In genomic region chr15:28943611-28944230, GRCh38 we compare ENCODE assay signal across 21 cellular contexts.
A peak's percentile ranks its signal among the peaks of the same experiment; 100 is the strongest.
DNase-seq lines count a peak whose midpoint lies in the region; ATAC-seq and TF ChIP-seq lines count a peak whose summit lies in the region.
"Had no signal": no experiment of that assay in that cellular context is flagged by ENCODE, and none has a peak within 500 bp of the region (broad histone marks: within the 10 kb centered on the region; RNA-seq: fewer than 3 reads in every experiment).

No MANE protein-coding gene starts in this region.

- H3K36me3 ChIP-seq in WERI-Rb-1, result no peaks in the 10 kb centered on the region
- H3K36me3 ChIP-seq: gastrocnemius medialis, thyroid gland had no signal

- H3K4me1 Mint-ChIP-seq in nephron progenitor cell, result peaks cover 74% of the 10 kb centered on the region

- H3K9me3 Mint-ChIP-seq in nephron progenitor cell, result peaks cover 40% of the 10 kb centered on the region

- TF ChIP-seq CTCF in nephron progenitor cell (IDR thresholded peaks at IDR 0.05) (no peak), WERI-Rb-1 (IDR thresholded peaks at IDR 0.05; ENCODE audit: low read depth, low read length) (no peak)

- peak; percentile 1 for DNase-seq in stimulated activated CD4-positive, alpha-beta T cell treated with anti-CD3 and anti-CD28 coated beads, Interleukin-4, amount 100 ng/mL, for 24 hours
- DNase-seq in stimulated activated CD4-positive, alpha-beta T cell treated with anti-CD3 and anti-CD28 coated beads, Interleukin-15, amount 100 ng/mL, for 24 hours, result no peak
- peak; percentile 29 for DNase-seq in ecto neural progenitor cell (ENCODE audit: low spot score)
- DNase-seq in nephron progenitor cell, result no peak
- DNase-seq in WERI-Rb-1, result no peak
- DNase-seq: BE2C; gastrocnemius medialis; HCEC 1CT; NCI-H1417; NCI-H2029 treated with DMSO at 0.1 percent for 48 hours; NCI-H526 treated with DMSO at 0.1 percent for 48 hours; NK-92 treated with Interleukin-12 subunit alpha and Interleukin-12 subunit beta, amount 100 ng/mL, for 24 hours; right cardiac atrium; T-helper 2 cell; thyroid gland had no signal

- no peaks in the 10 kb centered on the region for H3K27me3 ChIP-seq in WERI-Rb-1 (ENCODE audit: insufficient read depth, low read depth, severe bottlenecking)
- H3K27me3 ChIP-seq: BE2C, gastrocnemius medialis, thyroid gland had no signal

- no peak overlapping the region for H3K4me3 ChIP-seq in WERI-Rb-1 (ENCODE audit: low read depth, low read length)
- H3K4me3 ChIP-seq: gastrocnemius medialis, lung, thyroid gland had no signal

- no peaks in the 10 kb centered on the region for H3K9me3 ChIP-seq in WERI-Rb-1 (ENCODE audit: severe bottlenecking)
- H3K9me3 ChIP-seq: BE2C, gastrocnemius medialis, thyroid gland had no signal

- peaks cover 76% of the 10 kb centered on the region for H3K36me3 Mint-ChIP-seq in nephron progenitor cell (ENCODE audit: low read depth)

- peak overlapping the region; percentile 69 for H3K27ac Mint-ChIP-seq in nephron progenitor cell

- ATAC-seq in GM19324 (IDR thresholded peaks at IDR 0.05; ENCODE audit: low FRiP score, unreplicated experiment), result no peak
- no peak for ATAC-seq in GM21360 (IDR thresholded peaks at IDR 0.05; ENCODE audit: unreplicated experiment)
- ATAC-seq: gastrocnemius medialis, right cardiac atrium, SK-N-SH treated with all-trans-retinoic acid at 6 μM for 48 hours had no signal

- peaks cover 2% of the 10 kb centered on the region for H3K27me3 Mint-ChIP-seq in nephron progenitor cell (ENCODE audit: low read depth, poor library complexity)
- H3K27me3 Mint-ChIP-seq: brain had no signal

- H3K4me3 Mint-ChIP-seq in nephron progenitor cell, result no peak overlapping the region
- H3K4me3 Mint-ChIP-seq: brain had no signal

- H3K27ac ChIP-seq in WERI-Rb-1, result no peak overlapping the region
- H3K27ac ChIP-seq: gastrocnemius medialis, KMS-11, thyroid gland had no signal

Comparison
In these comparisons a context has a peak if more than half of its experiments do, and no peak if none do; other contexts are left out.
1. DNase-seq: peak in stimulated activated CD4-positive, alpha-beta T cell treated with anti-CD3 and anti-CD28 coated beads, Interleukin-4, amount 100 ng/mL, for 24 hours (single experiment) and ecto neural progenitor cell (single experiment); none in stimulated activated CD4-positive, alpha-beta T cell treated with anti-CD3 and anti-CD28 coated beads, Interleukin-15, amount 100 ng/mL, for 24 hours (single experiment), nephron progenitor cell (single experiment) and WERI-Rb-1 (single experiment).